8 cellular contexts compared by ENCODE assay signal in the genomic region with DNA sequence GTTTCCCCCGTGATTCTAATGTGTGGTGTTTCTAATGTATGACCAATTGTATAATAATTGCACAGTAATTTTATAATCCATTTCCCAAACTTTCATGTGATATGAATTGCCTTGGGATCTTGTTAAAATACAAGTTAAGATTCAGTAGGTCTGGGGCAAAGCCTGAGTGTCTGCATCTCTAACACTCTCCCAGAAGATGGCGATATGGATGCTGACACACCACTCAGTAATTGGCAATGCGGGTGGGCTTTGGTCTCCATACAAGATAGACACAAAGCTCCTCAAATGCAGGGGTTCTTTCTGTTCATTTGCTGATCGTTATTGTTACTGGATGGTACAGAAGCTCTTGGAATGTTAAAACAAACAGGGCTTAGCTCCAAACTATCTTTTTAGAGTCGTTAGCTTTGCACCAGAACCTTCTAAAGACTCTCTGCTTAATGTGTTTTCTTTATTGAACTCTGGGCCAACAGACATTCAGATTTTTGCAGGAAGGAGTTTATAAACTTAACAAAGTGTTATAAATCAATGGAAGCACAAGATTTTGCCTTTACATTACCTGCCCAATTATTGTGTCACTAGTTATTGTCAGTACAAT. TPM values are rescaled to one million over a fixed set of nuclear protein-coding genes. Genes with fewer than 3 reads are reported as not detected.
A peak's percentile ranks its signal among the peaks of the same experiment; 100 is the strongest.
DNase-seq lines count a peak whose midpoint lies in the region; ATAC-seq and TF ChIP-seq lines count a peak whose summit lies in the region.

No MANE protein-coding gene starts in this region.

- DNase-seq in HT-29 (ENCODE audit: low spot score) = peak; percentile 72
- DNase-seq in WTC11 (ENCODE audit: low spot score) = peak; percentile 29
- no peak for DNase-seq in KG1 (lab: John Stamatoyannopoulos, UW)
- no peak for DNase-seq in inferior parietal cortex (ENCODE audit: extremely low spot score)
- DNase-seq in NCI-H146 (lab: John Stamatoyannopoulos, UW) = no peak

- H3K36me3 Mint-ChIP-seq in WTC11 (no peaks in the 10 kb centered on the region), nephron (ENCODE audit: low read depth) (no peaks in the 10 kb centered on the region)

- no peaks in the 10 kb centered on the region for H3K9me3 Mint-ChIP-seq in WTC11
- H3K9me3 Mint-ChIP-seq in nephron = peaks cover under 1% of the 10 kb centered on the region

- CTCF ChIA-PET in WTC11 (lab: Charles Lee) = interaction anchor here (0.7 to 1.8 kb wide), 3 partner anchors 10 to 38 kb away, joined by 3 to 8 read pairs (median 3); no protein-coding TSS in a partner anchor

- H3K4me3 Mint-ChIP-seq in WTC11 (no peak overlapping the region), nephron (peak overlapping the region; percentile 27 to 64 (median 50))

- TF ChIP-seq CTCF in GM12872 (IDR thresholded peaks at IDR 0.05; ENCODE audit: insufficient read depth, low read depth, low read length) (peak; percentile 62), WTC11 (IDR thresholded peaks at IDR 0.05) (no peak; the same call in 1 of the 2 replicates), nephron (IDR thresholded peaks at IDR 0.05; ENCODE audit: unreplicated experiment in 3 of 3) (peak; percentile 33 to 61 (median 44))

- peaks cover 4% of the 10 kb centered on the region for H3K27me3 Mint-ChIP-seq in WTC11 (ENCODE audit: low read depth)
- H3K27me3 Mint-ChIP-seq in nephron (ENCODE audit: low read depth) = no peaks in the 10 kb centered on the region

- H3K27ac Mint-ChIP-seq in WTC11 (no peak overlapping the region), nephron (no peak overlapping the region)

- POLR2A ChIA-PET in WTC11 (lab: Charles Lee) = no interaction called here

- peak; percentile 94 for ATAC-seq in WTC11
- no peak for ATAC-seq in GM18519 (IDR thresholded peaks at IDR 0.05; ENCODE audit: low FRiP score, unreplicated experiment)

- H3K4me1 Mint-ChIP-seq in WTC11 (peaks cover 8% of the 10 kb centered on the region), nephron (no peaks in the 10 kb centered on the region)

TF ChIP-seq in WTC11, 78 proteins besides CTCF, POLR2A, EP300 and RAD21:
- TF ChIP-seq TCF7 (CRISPR knock-in tag; IDR thresholded peaks at IDR 0.05; ENCODE audit: low read depth) (no peak), FOXP1 (CRISPR knock-in tag; IDR thresholded peaks at IDR 0.05; ENCODE audit: borderline replicate concordance) (no peak), SMAD4 (CRISPR knock-in tag; IDR thresholded peaks at IDR 0.05) (no peak), TEAD1 (CRISPR knock-in tag; IDR thresholded peaks at IDR 0.05) (no peak)

RNA-seq across cellular contexts. Expression of a gene that starts 45.4 kb away (rescaled TPM):
- total RNA-seq in HT-29 (2014; rRNA removed; shearing (Covaris generic)) = under 0.01 and 0.57 TPM in 2 replicates
- 0.05 to 0.11 TPM in 2 of 3 replicates, not detected in the other for total RNA-seq in WTC11 (2021)

Comparison
In these comparisons a context has a peak if more than half of its experiments do, and no peak if none do; other contexts are left out.
1. DNase-seq: peak in HT-29 (single experiment) and WTC11 (single experiment); none in KG1 (single experiment), inferior parietal cortex (single experiment) and NCI-H146 (single experiment).